Comparison of ENCODE assay signal across 16 cellular contexts in genomic region chr15:95709959-95710695, GRCh38.
"Had no signal": no experiment of that assay in that cellular context is flagged by ENCODE, and none has a peak within 500 bp of the region (broad histone marks: within the 10 kb centered on the region; RNA-seq: fewer than 3 reads in every experiment).

No MANE protein-coding gene starts in this region.

- H3K79me2 ChIP-seq: hepatocyte had no signal

- H3K4me2 ChIP-seq: hepatocyte, smooth muscle cell had no signal

- ATAC-seq: effector memory CD8-positive, alpha-beta T cell; left lobe of liver; naive thymus-derived CD4-positive, alpha-beta T cell; pancreas; right cardiac atrium had no signal

- H3K4me1 ChIP-seq: pancreas, upper lobe of left lung, uterus had no signal

- DNase-seq: effector memory CD8-positive, alpha-beta T cell; foreskin melanocyte; head of caudate nucleus; mammary epithelial cell; naive thymus-derived CD4-positive, alpha-beta T cell; occipital lobe; pancreas; right cardiac atrium; stimulated activated CD4-positive, alpha-beta T cell treated with anti-CD3 and anti-CD28 coated beads, Interleukin-2, amount 100 ng/mL, for 48 hours; stimulated activated naive CD4-positive, alpha-beta T cell treated with Interleukin-2 at 50 U/mL for 16 hours; upper lobe of left lung; uterus had no signal

- H3K27ac ChIP-seq: hepatocyte, pancreas, upper lobe of left lung, uterus had no signal

- H3K27me3 ChIP-seq: hepatocyte, upper lobe of left lung, uterus had no signal

- FAIRE-seq: colon, pancreas had no signal

- H3K36me3 ChIP-seq: pancreas, upper lobe of left lung, uterus had no signal

- H2AFZ ChIP-seq: hepatocyte had no signal

- H3K4me3 ChIP-seq: hepatocyte, pancreas, smooth muscle cell, upper lobe of left lung, uterus had no signal

- H3K9me3 ChIP-seq: pancreas, upper lobe of left lung, uterus had no signal
